In the genomic region with DNA sequence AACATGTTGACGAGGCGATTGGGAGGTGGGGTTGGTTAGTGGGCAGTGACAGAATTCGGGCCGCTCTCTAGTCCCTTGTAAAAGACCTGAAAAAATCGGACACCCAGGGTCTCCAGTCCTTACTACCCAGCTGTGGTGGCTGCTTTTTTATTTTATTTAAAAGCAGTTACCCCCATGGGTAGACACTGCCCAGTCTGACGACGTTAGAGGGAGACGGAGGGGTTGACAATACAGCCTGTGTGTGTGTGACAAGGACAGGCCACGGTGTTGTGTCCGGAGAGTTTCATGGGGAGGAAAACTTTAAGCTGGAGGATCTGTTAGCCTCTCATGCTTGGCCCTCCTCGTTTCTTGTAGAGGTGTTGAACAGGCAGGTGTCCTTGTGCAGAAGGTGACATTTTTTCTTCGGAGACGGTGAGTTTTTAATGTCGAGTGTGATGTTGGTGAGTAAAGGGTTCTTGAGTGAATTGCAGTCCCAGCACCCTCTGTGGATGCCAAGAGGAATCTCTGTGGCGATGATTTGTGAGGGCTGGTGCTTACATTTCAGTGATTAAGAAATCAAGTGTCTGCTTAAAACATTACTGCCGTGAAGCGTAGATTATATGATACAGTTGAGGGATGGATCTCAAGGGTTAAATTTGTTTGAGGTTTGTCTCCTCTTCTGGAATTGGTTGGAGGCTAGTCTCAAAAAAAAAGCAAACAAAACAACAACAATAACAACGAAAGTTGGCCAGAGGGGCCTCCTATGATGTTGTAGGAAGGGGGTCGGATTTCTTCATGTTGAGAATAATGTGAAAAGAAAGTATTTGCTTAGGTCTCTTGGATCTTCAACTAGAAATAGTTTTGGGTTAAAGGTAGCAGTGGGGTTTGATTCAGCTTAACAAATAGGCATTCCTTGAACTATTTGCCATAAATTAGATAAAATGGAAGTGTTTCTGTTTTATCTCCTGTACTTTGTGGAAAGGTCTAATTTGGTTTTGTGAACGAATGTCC, we compare ENCODE assay signal across 8 cellular contexts. TPM values are rescaled to one million over a fixed set of nuclear protein-coding genes. Genes with fewer than 3 reads are reported as not detected.
A peak's percentile ranks its signal among the peaks of the same experiment; 100 is the strongest.
DNase-seq lines count a peak whose midpoint lies in the region; ATAC-seq and TF ChIP-seq lines count a peak whose summit lies in the region.

No MANE protein-coding gene starts in this region.

- peak overlapping the region; percentile 71 for H3K4me2 ChIP-seq in Karpas-422 (ENCODE audit: low read depth, low read length, poor library complexity, severe bottlenecking)

- H3K36me3 ChIP-seq in Karpas-422 (ENCODE audit: insufficient read depth, low read length): no peaks in the 10 kb centered on the region
- H3K36me3 ChIP-seq in spleen: no peaks in the 10 kb centered on the region

- 25 to 42% (median 27%) methylated on average over 20 of the region's 20 CpGs for WGBS in spleen, 5 donors

- no peak overlapping the region for H3K27ac ChIP-seq in Karpas-422 (ENCODE audit: low read length)
- peak overlapping the region; percentile 74 to 97 (median 96) for H3K27ac ChIP-seq in spleen

- ATAC-seq in HG02840 (IDR thresholded peaks at IDR 0.05; ENCODE audit: low FRiP score, unreplicated experiment): no peak
- no peak for ATAC-seq in GM21423 (IDR thresholded peaks at IDR 0.05; ENCODE audit: unreplicated experiment)

- H3K79me2 ChIP-seq in Karpas-422 (ENCODE audit: low read length): no peaks in the 10 kb centered on the region

- DNase-seq in EH (ENCODE audit: low read depth) (peak; percentile 36), Karpas-422 (no peak), astrocyte of the hippocampus (ENCODE audit: low read depth, low spot score) (peak; percentile 46), iris pigment epithelial cell (ENCODE audit: low read depth) (peak; percentile 39), spleen (no peak), middle frontal gyrus (ENCODE audit: extremely low spot score, low spot score) (no peak)

- no peak overlapping the region for H2AFZ ChIP-seq in Karpas-422 (ENCODE audit: low read length)

- no peak for TF ChIP-seq POLR2A in spleen (IDR thresholded peaks at IDR 0.05)

- TF ChIP-seq CTCF in spleen (IDR thresholded peaks at IDR 0.05 in 8 of 11, conservative IDR thresholded peaks at IDR 0.05 in 3 of 11): no peak

- 0 out of 2 replicates have a peak, but pooled peaks cover 8% of the 10 kb centered on the region for H4K20me1 ChIP-seq in Karpas-422 (ENCODE audit: insufficient read depth, low read depth, low read length)

- H3K27me3 ChIP-seq in Karpas-422 (ENCODE audit: low read length): no peaks in the 10 kb centered on the region
- no peaks in the 10 kb centered on the region for H3K27me3 ChIP-seq in spleen (replicated peaks in 1 of 7)

- no peaks in the 10 kb centered on the region for H3K9me2 ChIP-seq in Karpas-422 (replicated peaks; ENCODE audit: insufficient read depth, low read length)

- H3K9me3 ChIP-seq in Karpas-422 (ENCODE audit: low read length) (no peaks in the 10 kb centered on the region), spleen (no peaks in the 10 kb centered on the region)

- H3K4me1 ChIP-seq in Karpas-422 (ENCODE audit: low read length) (peaks cover 20% of the 10 kb centered on the region), spleen (peaks cover 18 to 73% (median 53%) of the 10 kb centered on the region in 6 donors)

- no peak overlapping the region for H3K9ac ChIP-seq in Karpas-422 (ENCODE audit: low read length)

- intact Hi-C loops in spleen (cut with DNase I; ENCODE audit: low total_unique reads): no loop called here

- H3K4me3 ChIP-seq in Karpas-422 (ENCODE audit: low read length): peak overlapping the region; percentile 71; the same call in 1 of the 2 replicates
- H3K4me3 ChIP-seq in spleen: peak overlapping the region; percentile 81 to 96 (median 86)

RNA-seq across cellular contexts. Expression of a gene that starts 1.5 kb away (rescaled TPM):
- 4.1 and 5.4 TPM in 2 replicates for total RNA-seq in Karpas-422 (2014; rRNA removed; shearing (Covaris generic); ENCODE audit: low replicate concordance)
- total RNA-seq in spleen: 10 to 100 TPM; 47.0 to 73.6 (median 60.3) TPM
- 1 to 10 TPM; 4.4 to 6.6 (median 5.3) TPM for polyA plus RNA-seq in spleen

Comparison
In these comparisons a context has a peak if more than half of its experiments do, and no peak if none do; other contexts are left out.
1. DNase-seq: peak in EH (single experiment), astrocyte of the hippocampus (single experiment) and iris pigment epithelial cell (single experiment); none in Karpas-422 (single experiment), spleen (single experiment) and middle frontal gyrus (single experiment).